In the genomic region with DNA sequence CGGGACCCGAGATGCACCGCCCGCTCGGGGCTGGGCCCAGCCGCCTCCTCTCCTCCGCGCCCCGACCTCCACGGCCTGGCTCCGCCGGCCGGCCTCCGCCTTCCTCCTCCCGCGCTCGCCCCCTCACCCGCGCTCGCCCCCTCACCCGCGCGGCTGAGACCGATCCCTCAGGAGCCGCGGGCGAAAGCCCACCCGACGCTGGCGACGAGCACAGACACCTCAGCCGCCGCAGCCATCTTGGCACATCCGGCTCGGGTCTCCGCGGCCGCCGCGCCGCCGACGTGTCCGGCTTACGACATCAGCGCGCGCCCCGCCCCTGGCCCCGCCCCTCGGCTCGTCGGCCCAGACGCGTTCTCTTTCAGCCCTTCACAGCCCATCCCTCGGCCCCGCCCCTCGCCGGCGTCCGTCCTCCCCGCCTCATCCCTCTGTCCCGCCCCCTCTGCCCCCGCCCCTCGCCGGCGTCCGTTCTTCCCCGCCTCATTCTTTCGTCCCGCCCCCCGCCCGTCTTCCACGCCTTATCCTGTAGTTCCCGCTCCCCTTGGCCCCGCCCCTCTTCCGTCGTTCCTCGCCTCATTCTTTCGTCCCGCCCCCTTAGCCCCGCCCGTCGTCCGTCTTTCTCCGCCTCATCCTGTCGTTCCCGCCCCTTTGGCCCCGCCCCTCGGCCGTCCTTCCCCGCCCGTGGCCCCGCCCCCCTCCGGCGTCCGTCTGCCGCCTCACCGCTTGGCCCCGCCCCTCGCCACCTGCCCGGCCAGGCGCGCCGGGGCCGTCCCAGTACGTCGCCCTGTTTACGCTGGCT, we compare ENCODE assay signal across 8 cellular contexts.
DNase-seq lines count a peak whose midpoint lies in the region; ATAC-seq and TF ChIP-seq lines count a peak whose summit lies in the region.

SEC16A (minus strand) TSS at position 248 of the 796 bp plus-strand sequence. CDS start 5,425 bp downstream, outside the sequence.

- H3K4me1 Mint-ChIP-seq in central memory CD8-positive, alpha-beta T cell: peaks cover 29% of the 10 kb centered on the region

- DNase-seq in AG10803 (ENCODE audit: low read depth) (peak; percentile 97), NCI-H446 treated with DMSO at 0.1 percent for 48 hours (lab: John Stamatoyannopoulos, UW) (peak; percentile 73), islet precursor cell (peak; percentile 99)
- peak; percentile 98 for DNase-seq in central memory CD8-positive, alpha-beta T cell (ENCODE audit: low spot score in 2 of 2)
- peak; percentile 100 for DNase-seq in stimulated activated CD4-positive, alpha-beta T cell treated with anti-CD3 and anti-CD28 coated beads, Interleukin-12 subunit alpha, Interleukin-12 subunit beta, amount 100 ng/mL, for 4 hours

- H3K4me3 Mint-ChIP-seq in central memory CD8-positive, alpha-beta T cell: peak within 1 kb of the TSS; percentile 99

- TF ChIP-seq POLR2A in GM19099 (IDR thresholded peaks at IDR 0.05; ENCODE audit: extremely low read depth, insufficient read length, low read depth): peak; percentile 89

- peak within 1 kb of the TSS; percentile 99 for H3K27ac Mint-ChIP-seq in central memory CD8-positive, alpha-beta T cell (ENCODE audit: low read depth)

- H3K36me3 Mint-ChIP-seq in central memory CD8-positive, alpha-beta T cell (ENCODE audit: insufficient read depth): peaks cover 30% of the 10 kb centered on the region

- peak; percentile 33 for ATAC-seq in HG03378 (IDR thresholded peaks at IDR 0.05; ENCODE audit: unreplicated experiment)
- ATAC-seq in activated CD4-positive, CD25-positive, alpha-beta regulatory T cell treated with anti-CD3 and anti-CD28 coated beads, Interleukin-2, amount 50 U/mL, for 24 hours: peak; percentile 71 to 77
- peak; percentile 74 for ATAC-seq in central memory CD8-positive, alpha-beta T cell (replicated peaks; ENCODE audit: extremely low read depth, poor library complexity, severe bottlenecking)

- H3K4me3 ChIP-seq in AG10803 (ENCODE audit: low read length): peak within 1 kb of the TSS; percentile 79

- no peaks in the 10 kb centered on the region for H3K27me3 Mint-ChIP-seq in central memory CD8-positive, alpha-beta T cell

- no peak for TF ChIP-seq CTCF in AG10803 (conservative IDR thresholded peaks at IDR 0.05; ENCODE audit: low read length)

- H3K9me3 Mint-ChIP-seq in central memory CD8-positive, alpha-beta T cell: no peaks in the 10 kb centered on the region

Comparison
In these comparisons a context has a peak if more than half of its experiments do, and no peak if none do; other contexts are left out.
1. Peak in every context shown above with its lines: DNase-seq, ATAC-seq and H3K4me3 ChIP-seq.